10 cellular contexts compared by ENCODE assay signal in genomic region chr20:32474717-32474966, GRCh38.
DNase-seq lines count a peak whose midpoint lies in the region; ATAC-seq and TF ChIP-seq lines count a peak whose summit lies in the region.
"Had no signal": no experiment of that assay in that cellular context is flagged by ENCODE, and none has a peak within 500 bp of the region (broad histone marks: within the 10 kb centered on the region; RNA-seq: fewer than 3 reads in every experiment).

No MANE protein-coding gene starts in this region.

- H3K27ac ChIP-seq in heart right ventricle (peak overlapping the region; percentile 76 to 94 (median 87)), urinary bladder (ENCODE audit: low read depth) (peak overlapping the region; percentile 78)

- WGBS in heart right ventricle, 2 donors: 10 to 15% methylated on average over 8 of the region's 8 CpGs
- WGBS in urinary bladder: 15% methylated on average over 8 of the region's 8 CpGs

- no peak for DNase-seq in heart right ventricle
- DNase-seq in Right ventricle myocardium superior: no peak
- DNase-seq in endothelial cell (ENCODE audit: low spot score): no peak
- no peak for DNase-seq in nephron progenitor cell
- DNase-seq in SW 1271 (lab: John Stamatoyannopoulos, UW): no peak
- DNase-seq: activated CD4-positive, alpha-beta T cell treated with anti-CD3 and anti-CD28 coated beads for 48 hours; stimulated activated CD8-positive, alpha-beta memory T cell treated with anti-CD3 and anti-CD28 coated beads, Interleukin-4, amount 100 ng/mL, for 48 hours had no signal

- H3K4me1 Mint-ChIP-seq in endothelial cell (ENCODE audit: unreplicated experiment) (peaks cover 77% of the 10 kb centered on the region), nephron progenitor cell (peaks cover 96% of the 10 kb centered on the region)

- H3K4me3 Mint-ChIP-seq in endothelial cell (ENCODE audit: unreplicated experiment) (no peak overlapping the region), nephron progenitor cell (peak overlapping the region; percentile 78)

- H3K4me3 ChIP-seq in heart right ventricle (peak overlapping the region in 9 of 10 donors; percentile 8 to 54 (median 42)), urinary bladder (ENCODE audit: low read depth, low read length) (peak overlapping the region; percentile 38)

- H3K27me3 Mint-ChIP-seq in endothelial cell (ENCODE audit: unreplicated experiment): peaks cover 15% of the 10 kb centered on the region
- no peaks in the 10 kb centered on the region for H3K27me3 Mint-ChIP-seq in nephron progenitor cell (ENCODE audit: low read depth, poor library complexity)

- peaks cover 0 to 27% (median 0%) of the 10 kb centered on the region in 9 donors for H3K36me3 ChIP-seq in heart right ventricle
- H3K36me3 ChIP-seq in urinary bladder (ENCODE audit: insufficient read depth): no peaks in the 10 kb centered on the region

- ATAC-seq in heart right ventricle: no peak
- ATAC-seq in Right ventricle myocardium superior (ENCODE audit: poor library complexity): no peak
- no peak for ATAC-seq in HG02970 (IDR thresholded peaks at IDR 0.05; ENCODE audit: low FRiP score, unreplicated experiment)
- ATAC-seq in GM21528 (IDR thresholded peaks at IDR 0.05; ENCODE audit: low FRiP score, unreplicated experiment): no peak

- no peaks in the 10 kb centered on the region for H3K9me3 ChIP-seq in heart right ventricle

- no peak for TF ChIP-seq CTCF in heart right ventricle (IDR thresholded peaks at IDR 0.05)
- no peak for TF ChIP-seq CTCF in endothelial cell (IDR thresholded peaks at IDR 0.05; ENCODE audit: unreplicated experiment)
- TF ChIP-seq CTCF in nephron progenitor cell (IDR thresholded peaks at IDR 0.05): no peak

- peak overlapping the region; percentile 72 for H3K27ac Mint-ChIP-seq in endothelial cell (ENCODE audit: unreplicated experiment)
- H3K27ac Mint-ChIP-seq in nephron progenitor cell: peak overlapping the region; percentile 97

- H3K4me1 ChIP-seq in heart right ventricle (peaks cover 32 to 89% (median 75%) of the 10 kb centered on the region in 9 donors), urinary bladder (ENCODE audit: insufficient read depth) (peaks cover 2% of the 10 kb centered on the region)

- intact Hi-C loops in heart right ventricle (cut with DNase I) (no loop called here), Right ventricle myocardium superior (cut with DNase I) (no loop called here)

- H3K27me3 ChIP-seq in heart right ventricle: no peaks in the 10 kb centered on the region

- peaks cover 25% of the 10 kb centered on the region for H3K36me3 Mint-ChIP-seq in endothelial cell (ENCODE audit: low read depth, unreplicated experiment)
- H3K36me3 Mint-ChIP-seq in nephron progenitor cell (ENCODE audit: low read depth): peaks cover 11% of the 10 kb centered on the region

- H3K9me3 Mint-ChIP-seq in endothelial cell (ENCODE audit: unreplicated experiment) (no peaks in the 10 kb centered on the region), nephron progenitor cell (no peaks in the 10 kb centered on the region)
